26 cellular contexts compared by ENCODE assay signal in the genomic region with DNA sequence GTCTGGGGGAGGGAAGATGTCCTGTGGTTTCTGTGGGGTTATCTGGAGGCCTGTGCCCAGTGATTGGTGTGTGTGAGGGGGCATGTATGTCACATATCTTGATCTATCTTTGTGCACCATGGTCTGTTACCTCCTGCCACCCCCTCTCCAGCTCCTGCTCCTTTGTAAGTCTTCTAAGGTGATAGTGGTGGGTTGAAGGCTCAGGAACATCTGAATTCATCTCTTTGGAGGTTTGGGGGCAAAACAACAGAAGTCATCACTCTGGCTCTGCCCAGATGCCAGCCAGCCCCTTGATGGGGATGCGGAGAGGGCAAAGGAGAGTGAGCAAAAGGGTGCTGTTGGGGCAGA. TPM values are rescaled to one million over a fixed set of nuclear protein-coding genes. Genes with fewer than 3 reads are reported as not detected.
"Had no signal": no experiment of that assay in that cellular context is flagged by ENCODE, and none has a peak within 500 bp of the region (broad histone marks: within the 10 kb centered on the region; RNA-seq: fewer than 3 reads in every experiment).

No MANE protein-coding gene starts in this region.

- H3K36me3 Mint-ChIP-seq: natural killer cell; stimulated activated naive B cell treated with anti-CD40 and anti-IgM and Interleukin-4, amounts not matched to agents 10 μg/mL and 1 μg/mL and 100 μg/mL, for 72 hours had no signal

- FAIRE-seq: endometrium, frontal cortex, islet of Langerhans had no signal

- DNase-seq: effector memory CD4-positive, alpha-beta T cell; heart right ventricle; hypothalamus; mucosa of descending colon; natural killer cell; occipital lobe; retina; stimulated activated CD4-positive, alpha-beta T cell treated with anti-CD3 and anti-CD28 coated beads, Interleukin-2, amount 100 ng/mL, for 24 hours; stimulated activated CD4-positive, alpha-beta T cell treated with anti-CD3 and anti-CD28 coated beads, Interleukin-4, amount 100 ng/mL, for 4 hours; stimulated activated naive B cell treated with anti-CD40 and anti-IgM and Interleukin-4, amounts not matched to agents 10 μg/mL and 1 μg/mL and 100 μg/mL, for 72 hours; stomach; substantia nigra; upper lobe of left lung; uterus had no signal

- H3K4me3 Mint-ChIP-seq: natural killer cell; stimulated activated naive B cell treated with anti-CD40 and anti-IgM and Interleukin-4, amounts not matched to agents 10 μg/mL and 1 μg/mL and 100 μg/mL, for 72 hours had no signal

- H3K27ac Mint-ChIP-seq: natural killer cell; stimulated activated naive B cell treated with anti-CD40 and anti-IgM and Interleukin-4, amounts not matched to agents 10 μg/mL and 1 μg/mL and 100 μg/mL, for 72 hours had no signal

- H3K4me3 ChIP-seq: heart right ventricle, mucosa of descending colon, psoas muscle, skin epidermis, stomach, upper lobe of left lung, uterus had no signal

- H3K9me3 ChIP-seq: heart right ventricle, mucosa of descending colon, psoas muscle, stomach, upper lobe of left lung, uterus had no signal

- H3K36me3 ChIP-seq: heart right ventricle, stomach, upper lobe of left lung, uterus had no signal

- H3K9me3 Mint-ChIP-seq: natural killer cell; stimulated activated naive B cell treated with anti-CD40 and anti-IgM and Interleukin-4, amounts not matched to agents 10 μg/mL and 1 μg/mL and 100 μg/mL, for 72 hours had no signal

- H3K27ac ChIP-seq: heart right ventricle, parathyroid adenoma, psoas muscle, skin epidermis, stomach, upper lobe of left lung, uterus had no signal

- ATAC-seq: esophagus mucosa; heart right ventricle; mucosa of descending colon; natural killer cell; psoas muscle; sciatic nerve; stimulated activated naive B cell treated with anti-CD40 and anti-IgM and Interleukin-4, amounts not matched to agents 10 μg/mL and 1 μg/mL and 100 μg/mL, for 72 hours had no signal

RNA-seq across cellular contexts. Expression of gene WNT6, which starts 2.7 kb away (rescaled TPM):
- total RNA-seq: esophagus mucosa, fibroblast of lung, frontal cortex, glomerular endothelial cell, lung microvascular endothelial cell, natural killer cell, occipital lobe had no signal
- polyA plus RNA-seq: fibroblast of lung had no signal

RNA-seq across cellular contexts. Expression of gene WNT10A, which starts 23.8 kb away (rescaled TPM):
- total RNA-seq: fibroblast of lung, frontal cortex, glomerular endothelial cell, lung microvascular endothelial cell, occipital lobe, psoas muscle had no signal
- polyA plus RNA-seq: fibroblast of lung had no signal

RNA-seq across cellular contexts. Expression of gene PRKAG3, which starts 25.3 kb away (rescaled TPM):
- total RNA-seq: esophagus mucosa, frontal cortex, glomerular endothelial cell, liver, lung microvascular endothelial cell, mucosa of descending colon, natural killer cell, occipital lobe, stomach, upper lobe of left lung, uterus had no signal
- polyA plus RNA-seq: fibroblast of lung, stomach had no signal
